In genomic region chr2:202494300-202494699, GRCh38 we compare ENCODE assay signal across 7 cellular contexts.
DNase-seq lines count a peak whose midpoint lies in the region; ATAC-seq and TF ChIP-seq lines count a peak whose summit lies in the region.

No MANE protein-coding gene starts in this region.

- H3K9me3 ChIP-seq in left ventricle myocardium inferior (replicated peaks), result no peaks in the 10 kb centered on the region
- H3K9me3 ChIP-seq in smooth muscle cell (replicated peaks; ENCODE audit: low read depth), result no peaks in the 10 kb centered on the region

- H3K27me3 ChIP-seq in left ventricle myocardium inferior (ENCODE audit: low read depth) (no peaks in the 10 kb centered on the region), smooth muscle cell (ENCODE audit: low read depth) (no peaks in the 10 kb centered on the region)

- ATAC-seq in GM21423 (IDR thresholded peaks at IDR 0.05; ENCODE audit: unreplicated experiment), result no peak
- ATAC-seq in HG03039 (IDR thresholded peaks at IDR 0.05; ENCODE audit: unreplicated experiment), result no peak

- H3F3A ChIP-seq in smooth muscle cell (ENCODE audit: low read depth), result no peaks in the 10 kb centered on the region

- peaks cover 51% of the 10 kb centered on the region for H3K4me1 ChIP-seq in left ventricle myocardium inferior
- peaks cover 14% of the 10 kb centered on the region for H3K4me1 ChIP-seq in smooth muscle cell (ENCODE audit: low read depth)

- peak overlapping the region; percentile 64 for H3K4me2 ChIP-seq in smooth muscle cell

- intact Hi-C loops in left ventricle myocardium inferior (cut with micrococcal nuclease), result no loop called here

- H4K20me1 ChIP-seq in smooth muscle cell (ENCODE audit: low read depth), result peaks cover 55% of the 10 kb centered on the region

- CTCF ChIA-PET in HEK293T (lab: Yijun Ruan, JAX), result no interaction called here

- H3K36me3 ChIP-seq in left ventricle myocardium inferior (no peaks in the 10 kb centered on the region), smooth muscle cell (ENCODE audit: low read depth) (no peaks in the 10 kb centered on the region)

- 14% methylated on average over 2 of the region's 2 CpGs for WGBS in smooth muscle cell (ENCODE audit: low lambda C conversion rate)

- H3K9ac ChIP-seq in smooth muscle cell (ENCODE audit: low read depth), result no peak overlapping the region

- H3K79me2 ChIP-seq in smooth muscle cell (ENCODE audit: low read depth), result peaks cover 58% of the 10 kb centered on the region

- in situ Hi-C loops in SK-MEL-5 (cut with HindIII; ENCODE audit: low pct_unique_long_range_greater_than_20kb, low sequenced_read_pairs), result no loop called here

- H2AFZ ChIP-seq in smooth muscle cell (ENCODE audit: low read depth), result no peak overlapping the region

- H3K27ac ChIP-seq in left ventricle myocardium inferior (replicated peaks) (peak overlapping the region; percentile 14), smooth muscle cell (ENCODE audit: low read depth) (peak overlapping the region; percentile 50)

- TF ChIP-seq CTCF in left ventricle myocardium inferior (IDR thresholded peaks at IDR 0.05; ENCODE audit: borderline replicate concordance) (no peak), smooth muscle cell (IDR thresholded peaks at IDR 0.05; ENCODE audit: borderline replicate concordance, insufficient read depth, poor library complexity, severe bottlenecking) (no peak)

- POLR2A ChIA-PET in HEK293T (lab: Yijun Ruan, JAX), result no interaction called here

- DNase-seq in HEK293T (ENCODE audit: extremely low spot score), result peak; percentile 23
- DNase-seq in SK-MEL-5 (ENCODE audit: low read depth, low spot score), result peak; percentile 90
- DNase-seq in left ventricle myocardium inferior, result no peak
- DNase-seq in smooth muscle cell (lab: John Stamatoyannopoulos, UW; ENCODE audit: unreplicated experiment), result peak; percentile 9
- DNase-seq in NCI-H446 treated with DMSO at 0.1 percent for 48 hours (lab: John Stamatoyannopoulos, UW), result no peak

- no peak overlapping the region for H3K4me3 ChIP-seq in left ventricle myocardium inferior
- H3K4me3 ChIP-seq in smooth muscle cell, result peak overlapping the region; percentile 11

TF ChIP-seq in HEK293T, 16 proteins besides CTCF, POLR2A, EP300 and RAD21:
- no peak for TF ChIP-seq LEF1 (IDR thresholded peaks at IDR 0.05; ENCODE audit: borderline replicate concordance)
- no peak for TF ChIP-seq ZNF384 (IDR thresholded peaks at IDR 0.05)
- TF ChIP-seq TARDBP (IDR thresholded peaks at IDR 0.05), result no peak
- TF ChIP-seq ELF4 (IDR thresholded peaks at IDR 0.05), result no peak
- TF ChIP-seq CTBP1 (IDR thresholded peaks at IDR 0.05; ENCODE audit: borderline replicate concordance), result no peak
- TF ChIP-seq BHLHE40 (IDR thresholded peaks at IDR 0.05; ENCODE audit: borderline replicate concordance), result no peak
- TF ChIP-seq FOXK2 (IDR thresholded peaks at IDR 0.05), result no peak
- TF ChIP-seq PKNOX1 (IDR thresholded peaks at IDR 0.05), result no peak
- no peak for TF ChIP-seq L3MBTL2 (conservative IDR thresholded peaks at IDR 0.05)

Comparison
In these comparisons a context has a peak if more than half of its experiments do, and no peak if none do; other contexts are left out.
1. DNase-seq: peak in HEK293T (single experiment), SK-MEL-5 (single experiment) and smooth muscle cell (single experiment); none in left ventricle myocardium inferior (single experiment) and NCI-H446 treated with DMSO at 0.1 percent for 48 hours (single experiment).